In genomic region chr2:172299741-172300140, GRCh38 we compare ENCODE assay signal across 14 cellular contexts.
DNase-seq lines count a peak whose midpoint lies in the region; TF ChIP-seq lines count a peak whose summit lies in the region.
"Had no signal": no experiment of that assay in that cellular context is flagged by ENCODE, and none has a peak within 500 bp of the region (broad histone marks: within the 10 kb centered on the region; RNA-seq: fewer than 3 reads in every experiment).

No MANE protein-coding gene starts in this region.

- H3K4me3 Mint-ChIP-seq in MCF 10A (ENCODE audit: unreplicated experiment) = peak overlapping the region; percentile 61
- H3K4me3 Mint-ChIP-seq: activated naive CD4-positive, alpha-beta T cell treated with anti-CD3 and anti-CD28 coated beads, Interleukin-2, amount 10 ng/mL, durations not matched to agents 7 days and 5 days; HFFc6; naive B cell; type B pancreatic cell had no signal

- POLR2A ChIA-PET in MCF 10A (lab: Yijun Ruan, JAX) = interaction anchor here (0.5 to 2.5 kb wide), 16 partner anchors 14 to 1713 kb away, joined by 3 to 12 read pairs (median 6); partner anchors contain the start of gene ITGA6

- peaks cover 26% of the 10 kb centered on the region for H3K4me1 Mint-ChIP-seq in MCF 10A (ENCODE audit: insufficient read depth, unreplicated experiment)
- H3K4me1 Mint-ChIP-seq: activated naive CD4-positive, alpha-beta T cell treated with anti-CD3 and anti-CD28 coated beads, Interleukin-2, amount 10 ng/mL, durations not matched to agents 7 days and 5 days; naive B cell had no signal

- DNase-seq in NCI-H146 (lab: John Stamatoyannopoulos, UW) = peak; percentile 50
- no peak for DNase-seq in NCI-H146 treated with DMSO at 0.1 percent for 48 hours (lab: John Stamatoyannopoulos, UW; ENCODE audit: unreplicated experiment)
- DNase-seq in NCI-H128 (lab: John Stamatoyannopoulos, UW; ENCODE audit: unreplicated experiment) = peak; percentile 26
- peak; percentile 94 for DNase-seq in MCF 10A (ENCODE audit: unreplicated experiment)
- peak; percentile 63 for DNase-seq in renal cortical epithelial cell (ENCODE audit: low read depth)
- DNase-seq in superior temporal gyrus (ENCODE audit: extremely low spot score) = no peak
- DNase-seq in stimulated activated CD4-positive, alpha-beta T cell treated with anti-CD3 and anti-CD28 coated beads, Interleukin-4, amount 100 ng/mL, for 24 hours = no peak
- no peak for DNase-seq in hypothalamus (lab: John Stamatoyannopoulos, UW)
- DNase-seq: activated naive CD4-positive, alpha-beta T cell treated with anti-CD3 and anti-CD28 coated beads, Interleukin-2, amount 10 ng/mL, durations not matched to agents 7 days and 5 days; EL; HFFc6; naive B cell; sigmoid colon had no signal

- H3K36me3 Mint-ChIP-seq in MCF 10A (ENCODE audit: insufficient read depth, unreplicated experiment) = peaks cover 6% of the 10 kb centered on the region
- H3K36me3 Mint-ChIP-seq: activated naive CD4-positive, alpha-beta T cell treated with anti-CD3 and anti-CD28 coated beads, Interleukin-2, amount 10 ng/mL, durations not matched to agents 7 days and 5 days; naive B cell; type B pancreatic cell had no signal

- CTCF ChIA-PET in MCF 10A (lab: Yijun Ruan, JAX) = interaction anchor here (0.6 to 3.0 kb wide), 3 partner anchors 96 to 162 kb away, joined by 3 to 15 read pairs (median 3); no protein-coding TSS in a partner anchor

- intact Hi-C loops in MCF 10A (cut with micrococcal nuclease) = no loop called here

- H3K27me3 Mint-ChIP-seq in MCF 10A (ENCODE audit: insufficient read depth, unreplicated experiment) = no peaks in the 10 kb centered on the region

- no TSS peak for BruUV-seq in MCF 10A (replicated peaks; lab: Mats Ljungman, UMichigan)

- TF ChIP-seq CTCF in MCF 10A (IDR thresholded peaks at IDR 0.05; ENCODE audit: unreplicated experiment) = no peak

- H3K27ac Mint-ChIP-seq in MCF 10A (ENCODE audit: low read depth, unreplicated experiment) = peak overlapping the region; percentile 68
- H3K27ac Mint-ChIP-seq: activated naive CD4-positive, alpha-beta T cell treated with anti-CD3 and anti-CD28 coated beads, Interleukin-2, amount 10 ng/mL, durations not matched to agents 7 days and 5 days; HFFc6; type B pancreatic cell had no signal

- no peaks in the 10 kb centered on the region for H3K9me3 Mint-ChIP-seq in MCF 10A (ENCODE audit: unreplicated experiment)
- H3K9me3 Mint-ChIP-seq: activated naive CD4-positive, alpha-beta T cell treated with anti-CD3 and anti-CD28 coated beads, Interleukin-2, amount 10 ng/mL, durations not matched to agents 7 days and 5 days; HFFc6; type B pancreatic cell had no signal

Comparison
In these comparisons a context has a peak if more than half of its experiments do, and no peak if none do; other contexts are left out.
1. DNase-seq: peak in NCI-H146 (single experiment), NCI-H128 (single experiment), MCF 10A (single experiment) and renal cortical epithelial cell (single experiment); none in NCI-H146 treated with DMSO at 0.1 percent for 48 hours (single experiment), superior temporal gyrus (single experiment), stimulated activated CD4-positive, alpha-beta T cell treated with anti-CD3 and anti-CD28 coated beads, Interleukin-4, amount 100 ng/mL, for 24 hours (single experiment) and hypothalamus (0 of 51).